8 cellular contexts compared by ENCODE assay signal in genomic region chr13:97018029-97018819, GRCh38. TPM values are rescaled to one million over a fixed set of nuclear protein-coding genes. Genes with fewer than 3 reads are reported as not detected.
A peak's percentile ranks its signal among the peaks of the same experiment; 100 is the strongest.
DNase-seq lines count a peak whose midpoint lies in the region; ATAC-seq, FAIRE-seq and TF ChIP-seq lines count a peak whose summit lies in the region.

No MANE protein-coding gene starts in this region.

- no peak overlapping the region for H3K56ac ChIP-seq in IMR-90 (ENCODE audit: extremely low read depth, insufficient read depth, low read length)

- H2AFZ ChIP-seq in IMR-90 (replicated peaks; ENCODE audit: low read length, poor library complexity) (peak overlapping the region; percentile 38), HepG2 (ENCODE audit: low read length) (no peak overlapping the region)

- H4K5ac ChIP-seq in IMR-90 (ENCODE audit: low read depth, low read length), result no peak overlapping the region

- H3K9me3 ChIP-seq in IMR-90 (ENCODE audit: control insufficient read depth, insufficient read depth, low read length) (no peaks in the 10 kb centered on the region), RWPE2 (ENCODE audit: severe bottlenecking) (no peaks in the 10 kb centered on the region), HepG2 (ENCODE audit: low read length) (no peaks in the 10 kb centered on the region), testis (no peaks in the 10 kb centered on the region)

- no peak overlapping the region for H2BK20ac ChIP-seq in IMR-90 (ENCODE audit: low read depth, low read length)

- H3K36me3 ChIP-seq in IMR-90 (ENCODE audit: control insufficient read depth, insufficient read depth, low read length) (no peaks in the 10 kb centered on the region), RWPE2 (ENCODE audit: low read depth) (no peaks in the 10 kb centered on the region), HepG2 (replicated peaks in 1 of 2; ENCODE audit: control insufficient read depth in 1 of 2, insufficient read depth in 2 of 2, low read length in 2 of 2) (no peaks in the 10 kb centered on the region), testis (ENCODE audit: low read depth, missing control alignments) (no peaks in the 10 kb centered on the region)

- H3K4me3 Mint-ChIP-seq in activated CD8-positive, alpha-beta memory T cell treated with anti-CD3 and anti-CD28 coated beads, Interleukin-2, amount 10 ng/mL, durations not matched to agents 7 days and 5 days, result no peak overlapping the region

- no peak overlapping the region for H3K14ac ChIP-seq in IMR-90 (replicated peaks; ENCODE audit: low read depth, low read length)

- BruUV-seq in IMR-90 (replicated peaks; lab: Mats Ljungman, UMichigan) (no TSS peak), HepG2 (replicated peaks; lab: Mats Ljungman, UMichigan) (no TSS peak)

- intact Hi-C loops in IMR-90 (cut with micrococcal nuclease) (loop anchor here (1.0 to 5.0 kb wide), 4 partner anchors 204 to 782 kb away; partner anchors contain the start of gene MBNL2), HepG2 (cut with micrococcal nuclease; ENCODE audit: unreplicated experiment) (loop anchor here (1.0 to 10.0 kb wide), 4 partner anchors 10 to 792 kb away; no protein-coding TSS in a partner anchor), testis (cut with DNase I; ENCODE audit: low total_unique reads) (no loop called here)

- dilution Hi-C loops in IMR-90 (cut with HindIII; ENCODE audit: low sequenced_read_pairs, unreplicated experiment), result no loop called here

- no peak overlapping the region for H2BK5ac ChIP-seq in IMR-90 (ENCODE audit: low read depth, low read length, poor library complexity, severe bottlenecking)

- H3K4me1 Mint-ChIP-seq in activated CD8-positive, alpha-beta memory T cell treated with anti-CD3 and anti-CD28 coated beads, Interleukin-2, amount 10 ng/mL, durations not matched to agents 7 days and 5 days, result peaks cover 3% of the 10 kb centered on the region

- no CpG with 5 or more reads among the region's 13 CpGs for WGBS in IMR-90 (ENCODE audit: extremely low coverage in 2 of 2, insufficient read length in 1 of 2), 2 experiments
- WGBS in HepG2 (ENCODE audit: low lambda C conversion rate), result under 1% methylated on average over 9 of the region's 13 CpGs
- WGBS in testis, 2 donors, result 12 to 15% methylated on average over 13 of the region's 13 CpGs

- no peaks in the 10 kb centered on the region for H3K36me3 Mint-ChIP-seq in activated CD8-positive, alpha-beta memory T cell treated with anti-CD3 and anti-CD28 coated beads, Interleukin-2, amount 10 ng/mL, durations not matched to agents 7 days and 5 days

- no peak overlapping the region for H2BK120ac ChIP-seq in IMR-90 (ENCODE audit: low read depth, low read length)

- TF ChIP-seq CTCF in IMR-90 (conservative IDR thresholded peaks at IDR 0.05; ENCODE audit: low read depth, low read length), result peak; percentile 92
- TF ChIP-seq CTCF in RWPE2 (IDR thresholded peaks at IDR 0.05; ENCODE audit: poor library complexity, severe bottlenecking), result peak; percentile 95
- TF ChIP-seq CTCF in coronary artery (IDR thresholded peaks at IDR 0.05), result peak; percentile 91
- peak; percentile 81 for TF ChIP-seq CTCF in HepG2 (CRISPR knock-in tag; IDR thresholded peaks at IDR 0.05)
- TF ChIP-seq CTCF in testis (IDR thresholded peaks at IDR 0.05), result peak; percentile 39 to 83 (median 76)

- no peak overlapping the region; the same call in 1 of the 2 replicates for H3K23ac ChIP-seq in IMR-90 (ENCODE audit: low read depth, low read length)

- H4K20me1 ChIP-seq in IMR-90 (ENCODE audit: insufficient read depth, low read length) (no peaks in the 10 kb centered on the region), HepG2 (ENCODE audit: insufficient read depth, low read length) (no peaks in the 10 kb centered on the region)

- H2AK5ac ChIP-seq in IMR-90 (ENCODE audit: low read depth, low read length), result no peak overlapping the region

- H3K4me2 ChIP-seq in IMR-90 (ENCODE audit: low read depth, low read length), result peak overlapping the region; percentile 87
- no peak overlapping the region for H3K4me2 ChIP-seq in HepG2 (ENCODE audit: low read depth, low read length)

- H3K27me3 ChIP-seq in IMR-90 (ENCODE audit: control insufficient read depth, insufficient read depth, low read length) (peaks cover 22% of the 10 kb centered on the region), RWPE2 (ENCODE audit: insufficient read depth, poor library complexity, severe bottlenecking) (peaks cover 38% of the 10 kb centered on the region), HepG2 (ENCODE audit: control insufficient read depth in 1 of 2, insufficient read depth in 2 of 2, low read length in 2 of 2) (peaks cover 1 to 8% of the 10 kb centered on the region in 2 experiments; a peak in 1 of 5 replicates), testis (no peaks in the 10 kb centered on the region)

- H3K9ac ChIP-seq in IMR-90 (ENCODE audit: low read depth, low read length) (no peak overlapping the region; the same call in 1 of the 2 replicates), HepG2 (ENCODE audit: insufficient read depth, low read depth, low read length) (no peak overlapping the region)

- FAIRE-seq in HepG2 (lab: Jason Lieb, UNC), result peak; percentile 90

- H3K4me1 ChIP-seq in IMR-90 (ENCODE audit: control insufficient read depth, insufficient read depth, low read length), result peaks cover 2% of the 10 kb centered on the region; the same call in 1 of the 2 replicates
- H3K4me1 ChIP-seq in RWPE2 (ENCODE audit: insufficient read depth, poor library complexity, severe bottlenecking), result no peaks in the 10 kb centered on the region
- no peaks in the 10 kb centered on the region for H3K4me1 ChIP-seq in HepG2 (ENCODE audit: insufficient read depth, low read length)
- H3K4me1 ChIP-seq in testis, result no peaks in the 10 kb centered on the region

- H3K18ac ChIP-seq in IMR-90 (ENCODE audit: low read depth, low read length), result no peak overlapping the region

- POLR2A ChIA-PET in IMR-90 (lab: Charles Lee; ENCODE audit: unreplicated experiment), result interaction anchor here (0.5 kb wide), 1 partner anchor 206 kb away, joined by 4 read pairs; no protein-coding TSS in a partner anchor
- POLR2A ChIA-PET in HepG2 (lab: Yijun Ruan, JAX), result no interaction called here

- H3K4me3 ChIP-seq in IMR-90 (ENCODE audit: insufficient read depth, low read depth, low read length) (no peak overlapping the region), RWPE2 (ENCODE audit: severe bottlenecking) (no peak overlapping the region), coronary artery (no peak overlapping the region), HepG2 (replicated peaks in 1 of 3; ENCODE audit: insufficient read depth in 1 of 3, low read depth in 2 of 3, low read length in 3 of 3) (no peak overlapping the region), testis (no peak overlapping the region)

- H3K9me1 ChIP-seq in IMR-90 (ENCODE audit: insufficient read depth, low read length), result no peaks in the 10 kb centered on the region

- peaks cover 48% of the 10 kb centered on the region for H3K27me3 Mint-ChIP-seq in activated CD8-positive, alpha-beta memory T cell treated with anti-CD3 and anti-CD28 coated beads, Interleukin-2, amount 10 ng/mL, durations not matched to agents 7 days and 5 days

- H4K91ac ChIP-seq in IMR-90 (ENCODE audit: insufficient read depth, low read depth, low read length), result no peak overlapping the region

- no peak overlapping the region for H2AK9ac ChIP-seq in IMR-90 (replicated peaks; ENCODE audit: low read depth, low read length, poor library complexity)

- H3K27ac Mint-ChIP-seq in activated CD8-positive, alpha-beta memory T cell treated with anti-CD3 and anti-CD28 coated beads, Interleukin-2, amount 10 ng/mL, durations not matched to agents 7 days and 5 days, result no peak overlapping the region

- TF ChIP-seq RAD21 in IMR-90 (IDR thresholded peaks at IDR 0.05; ENCODE audit: low read length) (peak; percentile 77), HepG2 (CRISPR knock-in tag; IDR thresholded peaks at IDR 0.05) (no peak)

- TF ChIP-seq POLR2A in IMR-90 (IDR thresholded peaks at IDR 0.05; ENCODE audit: low read depth, low read length) (no peak), HepG2 (IDR thresholded peaks at IDR 0.05; ENCODE audit: insufficient read depth in 1 of 2, low read depth in 2 of 2, low read length in 2 of 2) (no peak), testis (IDR thresholded peaks at IDR 0.05) (no peak)

- H3K79me2 ChIP-seq in HepG2 (ENCODE audit: insufficient read depth, low read length), result no peaks in the 10 kb centered on the region

- no peak overlapping the region for H4K8ac ChIP-seq in IMR-90 (ENCODE audit: low read depth in 2 of 2, low read length in 2 of 2)

- H2BK15ac ChIP-seq in IMR-90 (ENCODE audit: low read depth, low read length), result no peak overlapping the region

- H3K9me3 Mint-ChIP-seq in activated CD8-positive, alpha-beta memory T cell treated with anti-CD3 and anti-CD28 coated beads, Interleukin-2, amount 10 ng/mL, durations not matched to agents 7 days and 5 days (ENCODE audit: low read depth), result no peaks in the 10 kb centered on the region

- H3K4ac ChIP-seq in IMR-90 (ENCODE audit: low read depth, low read length), result no peak overlapping the region

- TF ChIP-seq EP300 in HepG2 (IDR thresholded peaks at IDR 0.05; ENCODE audit: low read depth in 2 of 2, low read length in 2 of 2) (no peak), HepG2 (CRISPR knock-in tag; IDR thresholded peaks at IDR 0.05; ENCODE audit: borderline replicate concordance) (no peak)

- CTCF ChIA-PET in activated CD8-positive, alpha-beta memory T cell treated with anti-CD3 and anti-CD28 coated beads, Interleukin-2, amount 10 ng/mL, durations not matched to agents 7 days and 5 days (lab: Charles Lee), result interaction anchor here (0.6 to 3.1 kb wide), 9 partner anchors 10 to 618 kb away, joined by 3 to 8 read pairs (median 4); no protein-coding TSS in a partner anchor
- CTCF ChIA-PET in IMR-90 (lab: Yijun Ruan, JAX), result interaction anchor here (0.6 to 2.0 kb wide), 10 partner anchors 9 to 92 kb away, joined by 3 to 9 read pairs (median 3); no protein-coding TSS in a partner anchor
- CTCF ChIA-PET in HepG2 (lab: Yijun Ruan, JAX; ENCODE audit: low intra/inter-chr PET ratio, low total read pairs), result interaction anchor here (0.7 to 1.3 kb wide), 2 partner anchors 10 to 782 kb away, joined by 3 to 7 read pairs; no protein-coding TSS in a partner anchor

- ATAC-seq in activated CD8-positive, alpha-beta memory T cell treated with anti-CD3 and anti-CD28 coated beads, Interleukin-2, amount 10 ng/mL, durations not matched to agents 7 days and 5 days, result peak; percentile 68
- ATAC-seq in GM21576 (IDR thresholded peaks at IDR 0.05; ENCODE audit: unreplicated experiment) (peak; percentile 93), IMR-90 (ENCODE audit: low read depth) (peak; percentile 92), RWPE2 (ENCODE audit: low read depth) (peak; percentile 64; the same call in 2 of the 3 replicates), HepG2 (peak; percentile 85)

- DNase-seq in activated CD8-positive, alpha-beta memory T cell treated with anti-CD3 and anti-CD28 coated beads, Interleukin-2, amount 10 ng/mL, durations not matched to agents 7 days and 5 days, result peak; percentile 43
- no peak for DNase-seq in activated CD8-positive, alpha-beta memory T cell treated with anti-CD3 and anti-CD28 coated beads for 24 hours
- peak; percentile 61 for DNase-seq in IMR-90
- no peak for DNase-seq in RWPE2 (ENCODE audit: low spot score)
- DNase-seq in coronary artery (ENCODE audit: low spot score), result no peak
- DNase-seq in HepG2 (ENCODE audit: low spot score), result peak; percentile 36
- peak; percentile 46 for DNase-seq in testis

- in situ Hi-C loops in IMR-90 (cut with MboI; ENCODE audit: low sequenced_read_pairs) (loop anchor here (10.0 kb wide), 1 partner anchor 787 kb away; no protein-coding TSS in a partner anchor), HepG2 (cut with HindIII; ENCODE audit: extremely low pct_ligation_motif_present, low pct_unique_long_range_greater_than_20kb) (loop anchor here (25.0 kb wide), 1 partner anchor 794 kb away; no protein-coding TSS in a partner anchor)

- H3K27ac ChIP-seq in IMR-90 (ENCODE audit: insufficient read depth, low read length) (no peak overlapping the region), RWPE2 (ENCODE audit: poor library complexity, severe bottlenecking) (no peak overlapping the region), coronary artery (no peak overlapping the region), HepG2 (ENCODE audit: extremely low read length, insufficient read depth, low read length) (no peak overlapping the region), testis (no peak overlapping the region)

- H3K79me1 ChIP-seq in IMR-90 (ENCODE audit: low read depth in 1 of 2, low read length in 2 of 2), result no peaks in the 10 kb centered on the region

RNA-seq across cellular contexts. Expression of gene OXGR1, which starts 23.9 kb away (rescaled TPM):
- total RNA-seq in activated CD8-positive, alpha-beta memory T cell treated with anti-CD3 and anti-CD28 coated beads, Interleukin-2, amount 10 ng/mL, durations not matched to agents 7 days and 5 days, result not detected
- total RNA-seq in IMR-90 (2012; rRNA removed) (not detected in 2 replicates), HepG2 (2016; rRNA removed; fragmentation: Illumina TruSeq; extraction: Trizol) (not detected in 2 replicates), testis (under 1 TPM in 1 of 2 donors, not detected in 1; 0.43 TPM)
- polyA plus RNA-seq in IMR-90 (2012; rRNA removed) (not detected in 2 replicates), HepG2 (2011; rRNA removed) (not detected in 2 replicates), testis (ENCODE audit: insufficient read depth, low read depth, low replicate concordance) (0.13 TPM)
- not detected in 2 replicates for polyA plus RNA-seq in IMR-90 (2012; cell fraction: cytosol; rRNA removed)
- polyA plus RNA-seq in IMR-90 (2012; cell fraction: nucleus; rRNA removed; ENCODE audit: low replicate concordance), result not detected in 2 replicates
- total RNA-seq in HepG2 (2016; cell fraction: cytosol; rRNA removed; fragmentation: Illumina TruSeq; extraction: Trizol; ENCODE audit: low read depth), result not detected in 2 replicates
- not detected in 2 replicates for total RNA-seq in HepG2 (2016; cell fraction: insoluble cytoplasmic fraction; rRNA removed; fragmentation: Illumina TruSeq; extraction: Trizol)
- not detected in 2 replicates for total RNA-seq in HepG2 (2016; cell fraction: membrane; rRNA removed; fragmentation: Illumina TruSeq; extraction: Trizol)
- total RNA-seq in HepG2 (2016; cell fraction: nucleus; rRNA removed; fragmentation: Illumina TruSeq; extraction: Trizol), result not detected in 2 replicates
- polyA plus RNA-seq in HepG2 (2011; cell fraction: cytosol; rRNA removed), result not detected in 2 replicates
- not detected in 2 replicates for polyA plus RNA-seq in HepG2 (2011; cell fraction: nucleus; rRNA removed)
- polyA plus RNA-seq in HepG2 (2012), result not detected in 2 replicates
- not detected in 2 replicates for polyA plus RNA-seq in HepG2 (2016; cell fraction: cytosol; fragmentation: Illumina TruSeq; extraction: Trizol; ENCODE audit: low read depth)
- not detected in 2 replicates for polyA plus RNA-seq in HepG2 (2016; cell fraction: insoluble cytoplasmic fraction; fragmentation: Illumina TruSeq; extraction: Trizol; ENCODE audit: low read depth)
- not detected in 2 replicates for polyA plus RNA-seq in HepG2 (2016; cell fraction: membrane; fragmentation: Illumina TruSeq; extraction: Trizol; ENCODE audit: low read depth)
- polyA plus RNA-seq in HepG2 (2016; cell fraction: nucleus; fragmentation: Illumina TruSeq; extraction: Trizol; ENCODE audit: insufficient read depth, low read depth), result not detected in 2 replicates
- polyA minus RNA-seq in HepG2 (2011; rRNA and poly(A)+ RNA removed; ENCODE audit: low replicate concordance), result not detected in 2 replicates
- polyA minus RNA-seq in HepG2 (2011; cell fraction: cytosol; rRNA and poly(A)+ RNA removed), result not detected in 2 replicates
- not detected in 2 replicates for polyA minus RNA-seq in HepG2 (2011; cell fraction: nucleus; rRNA and poly(A)+ RNA removed)

Comparison
In these comparisons a context has a peak if more than half of its experiments do, and no peak if none do; other contexts are left out.
1. DNase-seq: peak in activated CD8-positive, alpha-beta memory T cell treated with anti-CD3 and anti-CD28 coated beads, Interleukin-2, amount 10 ng/mL, durations not matched to agents 7 days and 5 days (single experiment), IMR-90 (single experiment), HepG2 (single experiment) and testis (single experiment); none in activated CD8-positive, alpha-beta memory T cell treated with anti-CD3 and anti-CD28 coated beads for 24 hours (single experiment), RWPE2 (single experiment) and coronary artery (single experiment).
2. Peak in every context shown above with its lines, with median percentiles within 50 percentile points of each other: ATAC-seq and CTCF ChIP-seq.